ENCODE assay signal across 17 cellular contexts in the genomic region with DNA sequence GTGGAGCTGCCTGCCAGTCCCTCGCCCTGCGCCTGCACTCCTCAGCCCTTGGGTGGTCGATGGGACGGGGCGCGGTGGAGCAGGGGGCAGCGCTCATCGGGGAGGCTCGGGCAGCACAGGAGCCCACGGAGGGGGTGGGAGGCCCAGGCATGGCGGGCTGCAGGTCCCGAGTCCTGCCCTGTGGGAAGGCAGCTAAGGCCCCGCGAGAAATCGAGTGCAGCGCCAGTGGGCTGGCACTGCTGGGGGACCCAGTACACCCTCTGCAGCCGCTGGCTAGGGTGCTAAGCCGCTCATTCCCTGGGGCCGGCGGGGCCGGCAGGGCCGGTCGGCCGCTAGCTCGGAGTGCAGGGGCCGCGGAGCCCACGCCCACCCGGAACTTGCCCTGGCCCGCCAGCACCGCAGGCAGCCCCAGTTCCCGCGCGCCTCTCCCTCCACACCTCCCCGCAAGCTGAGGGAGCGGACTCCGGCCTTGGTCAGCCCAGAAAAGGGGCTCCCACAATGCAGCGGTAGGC.
DNase-seq lines count a peak whose midpoint lies in the region; ATAC-seq and TF ChIP-seq lines count a peak whose summit lies in the region.
"Had no signal": no experiment of that assay in that cellular context is flagged by ENCODE, and none has a peak within 500 bp of the region (broad histone marks: within the 10 kb centered on the region; RNA-seq: fewer than 3 reads in every experiment).

No MANE protein-coding gene starts in this region.

- H4K20me1 ChIP-seq in H9 (ENCODE audit: control insufficient read depth, insufficient read depth, insufficient read length): no peaks in the 10 kb centered on the region

- H3K4ac ChIP-seq in H9 (ENCODE audit: low read depth, low read length): no peak overlapping the region

- TF ChIP-seq CTCF in H9 (conservative IDR thresholded peaks at IDR 0.05): no peak
- TF ChIP-seq CTCF in sigmoid colon (IDR thresholded peaks at IDR 0.05): no peak
- TF ChIP-seq CTCF in GM10248 (IDR thresholded peaks at IDR 0.05; ENCODE audit: control extremely low read depth, extremely low read depth, low read depth, missing control alignments): no peak

- no peaks in the 10 kb centered on the region for H3K79me2 ChIP-seq in H9 (ENCODE audit: insufficient read depth, low read length)

- no peak overlapping the region for H4K8ac ChIP-seq in H9 (replicated peaks; ENCODE audit: insufficient read length, low read depth, low read length)

- no peak overlapping the region for H3K4me3 Mint-ChIP-seq in H9
- H3K4me3 Mint-ChIP-seq: CD4-positive, CD25-positive, alpha-beta regulatory T cell; CD8-positive, alpha-beta memory T cell; GM23338 had no signal

- CTCF ChIA-PET in GM10248 (lab: Yijun Ruan, JAX): no interaction called here

- no peak for ATAC-seq in GM18867 (IDR thresholded peaks at IDR 0.05; ENCODE audit: unreplicated experiment)
- ATAC-seq: GM23338 had no signal

- no peaks in the 10 kb centered on the region; the same call in 1 of the 2 replicates for H3K27me3 Mint-ChIP-seq in H9 (ENCODE audit: low read depth)
- H3K27me3 Mint-ChIP-seq: CD8-positive, alpha-beta memory T cell had no signal

- intact Hi-C loops in sigmoid colon (cut with DNase I): no loop called here

- H4K5ac ChIP-seq in H9 (ENCODE audit: insufficient read length, low read depth, low read length): no peak overlapping the region

- H2AK5ac ChIP-seq in H9 (ENCODE audit: insufficient read length, low read length): no peak overlapping the region

- no peak overlapping the region for H2BK20ac ChIP-seq in H9 (ENCODE audit: low read depth, low read length, poor library complexity, severe bottlenecking)

- H4K91ac ChIP-seq in H9 (ENCODE audit: insufficient read length, low read depth, low read length): no peak overlapping the region

- no peaks in the 10 kb centered on the region for H3K23me2 ChIP-seq in H9 (ENCODE audit: insufficient read length, low read depth, low read length, poor library complexity, severe bottlenecking)

- no peak overlapping the region for H2BK5ac ChIP-seq in H9 (ENCODE audit: insufficient read length, low read length)

- no peak overlapping the region for H2AFZ ChIP-seq in H9 (ENCODE audit: low read length)
- H2AFZ ChIP-seq: GM23338 had no signal

- no peak overlapping the region for H3K23ac ChIP-seq in H9 (ENCODE audit: insufficient read length, low read depth, low read length)

- no peak overlapping the region for H3K4me3 ChIP-seq in sigmoid colon
- H3K4me3 ChIP-seq: GM23338 had no signal

- no peaks in the 10 kb centered on the region for H3K79me1 ChIP-seq in H9 (ENCODE audit: insufficient read depth, low read depth, low read length, poor library complexity, severe bottlenecking)

- no peak overlapping the region for H2BK12ac ChIP-seq in H9 (ENCODE audit: insufficient read length, low read depth, low read length)

- POLR2A ChIA-PET in GM10248 (lab: Yijun Ruan, JAX): no interaction called here

- no peak overlapping the region for H3K27ac Mint-ChIP-seq in H9
- H3K27ac Mint-ChIP-seq: CD4-positive, CD25-positive, alpha-beta regulatory T cell; CD8-positive, alpha-beta memory T cell; GM23338 had no signal

- H3K4me2 ChIP-seq in H9 (ENCODE audit: insufficient read depth, insufficient read length, low read length): no peak overlapping the region
- H3K4me2 ChIP-seq: GM23338 had no signal

- no peak overlapping the region for H2BK15ac ChIP-seq in H9 (ENCODE audit: low read depth, low read length)

- H3K36me3 Mint-ChIP-seq in H9 (ENCODE audit: insufficient read depth in 1 of 3, low read depth in 3 of 3): peaks cover 2 to 4% (median 2%) of the 10 kb centered on the region in 3 experiments; a peak in 3 of 7 replicates
- H3K36me3 Mint-ChIP-seq: CD4-positive, CD25-positive, alpha-beta regulatory T cell; CD8-positive, alpha-beta memory T cell had no signal

- no peak for TF ChIP-seq POLR2A in sigmoid colon (IDR thresholded peaks at IDR 0.05)

- peaks cover 0 to 2% of the 10 kb centered on the region in 2 experiments; a peak in 2 of 5 replicates for H3K9me3 Mint-ChIP-seq in H9

- no peak overlapping the region for H3K56ac ChIP-seq in H9 (ENCODE audit: insufficient read length, low read depth, low read length)

- no peak for TF ChIP-seq EP300 in sigmoid colon (IDR thresholded peaks at IDR 0.05)

- H3K4me1 Mint-ChIP-seq in H9: no peaks in the 10 kb centered on the region
- H3K4me1 Mint-ChIP-seq: CD4-positive, CD25-positive, alpha-beta regulatory T cell; CD8-positive, alpha-beta memory T cell; GM23338 had no signal

- DNase-seq in H9 (peak; percentile 23), mesenteric fat pad (ENCODE audit: low spot score) (peak; percentile 89), sigmoid colon (peak; percentile 50), NCI-H1436 (lab: John Stamatoyannopoulos, UW) (no peak), GM10248 (ENCODE audit: extremely low spot score) (no peak)
- DNase-seq: BE2C; C1 segment of cervical spinal cord; CD4-positive, CD25-positive, alpha-beta regulatory T cell; CD8-positive, alpha-beta memory T cell; COR-L47; DMS 273 treated with DMSO at 0.1 percent for 48 hours; DMS53; DND-41; EL had no signal

- H3K36me3 ChIP-seq in sigmoid colon: no peaks in the 10 kb centered on the region
- H3K36me3 ChIP-seq: BE2C had no signal

- no CpG with 5 or more reads among the region's 38 CpGs for WGBS in H9 (ENCODE audit: extremely low coverage, insufficient read length, low lambda C conversion rate)
- WGBS in sigmoid colon, 2 donors: 93 to 96% methylated on average over 38 of the region's 38 CpGs

- H3K14ac ChIP-seq in H9 (ENCODE audit: insufficient read depth, low read length): no peak overlapping the region

- H3K18ac ChIP-seq in H9 (ENCODE audit: insufficient read length, low read depth, low read length): no peak overlapping the region

- no peak overlapping the region for H2BK120ac ChIP-seq in H9 (ENCODE audit: low read depth, low read length, poor library complexity, severe bottlenecking)

- H3K27ac ChIP-seq in H9 (ENCODE audit: insufficient read length, low read depth, low read length): no peak overlapping the region
- no peak overlapping the region for H3K27ac ChIP-seq in sigmoid colon
- H3K27ac ChIP-seq: HL-60 had no signal

- H3K27me3 ChIP-seq in H9 (ENCODE audit: insufficient read depth, low read length) (no peaks in the 10 kb centered on the region), sigmoid colon (no peaks in the 10 kb centered on the region)
- H3K27me3 ChIP-seq: BE2C had no signal

- no peaks in the 10 kb centered on the region for H3K9me3 ChIP-seq in H9 (ENCODE audit: control insufficient read depth, low read depth, low read length)
- H3K9me3 ChIP-seq in sigmoid colon: peaks cover 0 to 10% (median 0%) of the 10 kb centered on the region in 4 donors
- H3K9me3 ChIP-seq: BE2C had no signal

- H3K4me1 ChIP-seq in H9 (ENCODE audit: insufficient read depth, low read length) (no peaks in the 10 kb centered on the region), sigmoid colon (no peaks in the 10 kb centered on the region)
- H3K4me1 ChIP-seq: BE2C had no signal

- no peak overlapping the region for H3T11ph ChIP-seq in H9 (ENCODE audit: low read length)

- no peak overlapping the region for H3K9ac ChIP-seq in H9 (ENCODE audit: extremely low read depth, insufficient read length, low read length)

Comparison
In these comparisons a context has a peak if more than half of its experiments do, and no peak if none do; other contexts are left out.
1. DNase-seq: peak in H9 (single experiment), mesenteric fat pad (single experiment) and sigmoid colon (single experiment); none in NCI-H1436 (single experiment) and GM10248 (single experiment).